8 cellular contexts compared by ENCODE assay signal in the genomic region with DNA sequence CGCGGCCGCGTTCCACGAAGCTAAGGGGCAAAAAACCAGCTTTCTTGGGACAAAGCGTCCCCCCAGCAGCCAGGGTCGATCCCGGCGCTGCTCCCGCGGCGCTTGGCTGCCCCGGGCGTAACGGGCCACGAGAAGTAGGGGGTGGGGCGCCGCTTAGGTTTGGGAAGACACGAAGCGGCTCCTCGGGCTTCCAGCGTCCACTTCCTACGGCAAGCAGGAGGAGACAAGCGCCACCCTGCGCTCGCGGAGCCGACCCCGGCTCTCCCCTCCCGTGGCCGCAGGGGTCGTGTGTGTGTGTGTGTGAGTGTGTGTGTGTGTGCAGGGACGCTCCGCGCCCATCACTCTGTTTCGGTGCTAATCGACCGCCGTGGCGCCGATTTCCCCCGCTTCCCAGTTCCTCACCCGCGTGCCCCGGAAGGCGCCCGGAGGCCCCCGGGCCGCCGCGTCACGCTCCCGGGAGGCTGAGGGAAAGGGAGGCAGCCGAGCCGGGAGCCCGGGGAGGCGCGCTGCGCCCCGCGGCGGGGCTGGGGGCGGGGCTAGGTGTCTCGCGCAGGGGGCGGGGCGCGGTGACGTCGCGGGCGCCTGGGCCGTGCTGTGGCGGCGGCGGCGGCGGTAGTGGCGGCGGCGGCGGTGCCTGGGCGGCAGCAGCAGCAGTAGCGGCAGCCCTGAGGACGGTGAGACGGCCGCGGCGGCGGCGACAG. TPM values are rescaled to one million over a fixed set of nuclear protein-coding genes. Genes with fewer than 3 reads are reported as not detected.
A peak's percentile ranks its signal among the peaks of the same experiment; 100 is the strongest.
DNase-seq lines count a peak whose midpoint lies in the region; ATAC-seq lines count a peak whose summit lies in the region.

A gene (plus strand): TSS at position 575 of the 701 bp plus-strand sequence. CDS start 36,681 bp downstream, outside the sequence.

- peak; percentile 69 for ATAC-seq in GM21786 (IDR thresholded peaks at IDR 0.05; ENCODE audit: unreplicated experiment)

- peaks cover 3% of the 10 kb centered on the region; the same call in 1 of the 2 replicates for H3K36me3 ChIP-seq in SJSA1
- no peaks in the 10 kb centered on the region for H3K36me3 ChIP-seq in neuron (ENCODE audit: insufficient read depth, low read length)

- no peaks in the 10 kb centered on the region for H3K27me3 ChIP-seq in SJSA1 (replicated peaks)
- H3K27me3 ChIP-seq in neuron (ENCODE audit: insufficient read depth, low read length), result no peaks in the 10 kb centered on the region

- peak; percentile 79 for DNase-seq in DMS79 treated with DMSO at 0.1 percent for 48 hours (lab: John Stamatoyannopoulos, UW)
- peak; percentile 88 for DNase-seq in LHCN-M2 (ENCODE audit: low read depth)
- peak; percentile 94 to 97 for DNase-seq in SJSA1 (ENCODE audit: low read depth in 1 of 2, low spot score in 2 of 2)
- peak; percentile 86 for DNase-seq in activated naive CD4-positive, alpha-beta T cell treated with Interleukin-2 at 50 U/mL for 16 hours
- DNase-seq in foreskin melanocyte, result peak; percentile 82
- peak; percentile 73 for DNase-seq in stromal cell of bone marrow (ENCODE audit: low read depth)

- peaks cover 27% of the 10 kb centered on the region for H3K4me1 ChIP-seq in SJSA1 (replicated peaks)
- H3K4me1 ChIP-seq in neuron (ENCODE audit: insufficient read depth, low read length), result peaks cover 25% of the 10 kb centered on the region

- H3K9me3 ChIP-seq in SJSA1 (replicated peaks), result no peaks in the 10 kb centered on the region
- H3K9me3 ChIP-seq in neuron (ENCODE audit: low read length), result no peaks in the 10 kb centered on the region

- H3K4me3 ChIP-seq in SJSA1, result peak within 1 kb of the TSS; percentile 98
- peak within 1 kb of the TSS; percentile 74 for H3K4me3 ChIP-seq in neuron (ENCODE audit: low read length)

- peak within 1 kb of the TSS; percentile 75 for H2AFZ ChIP-seq in neuron (ENCODE audit: low read depth, low read length)

- H3K27ac ChIP-seq in SJSA1, result peak within 1 kb of the TSS; percentile 96

RNA-seq across cellular contexts. Expression of the gene that starts here (rescaled TPM):
- total RNA-seq in LHCN-M2 (2014; rRNA removed), result 19.0 and 19.3 TPM in 2 replicates
- 10.5 TPM for polyA plus RNA-seq in LHCN-M2 (2012)
- 19.7 and 27.6 TPM in 2 replicates for total RNA-seq in SJSA1 (2014; rRNA removed; shearing (Covaris generic))

Comparison
In these comparisons a context has a peak if more than half of its experiments do, and no peak if none do; other contexts are left out.
1. Peak in every context shown above with its lines: DNase-seq, ATAC-seq, H3K4me3 ChIP-seq and H3K27ac ChIP-seq.